19 cellular contexts compared by ENCODE assay signal in genomic region chr1:103942029-103942428, GRCh38.
DNase-seq lines count a peak whose midpoint lies in the region; ATAC-seq and TF ChIP-seq lines count a peak whose summit lies in the region.
"Had no signal": no experiment of that assay in that cellular context is flagged by ENCODE, and none has a peak within 500 bp of the region (broad histone marks: within the 10 kb centered on the region; RNA-seq: fewer than 3 reads in every experiment).

No MANE protein-coding gene starts in this region.

- H3K27me3 Mint-ChIP-seq in progenitor cell of endocrine pancreas = no peaks in the 10 kb centered on the region
- H3K27me3 Mint-ChIP-seq: CD4-positive, alpha-beta T cell had no signal

- no peaks in the 10 kb centered on the region for H4K20me1 ChIP-seq in PC-3 (ENCODE audit: low read length)

- H3K9me3 Mint-ChIP-seq in progenitor cell of endocrine pancreas (ENCODE audit: low read depth) = no peaks in the 10 kb centered on the region
- H3K9me3 Mint-ChIP-seq: CD4-positive, alpha-beta T cell; IgD-negative memory B cell had no signal

- TF ChIP-seq POLR2A in lower leg skin (IDR thresholded peaks at IDR 0.05) = no peak

- no peak overlapping the region for H3K27ac ChIP-seq in PC-3 (ENCODE audit: low read length)
- H3K27ac ChIP-seq: 22Rv1, A549, C4-2B, GM23248 had no signal

- DNase-seq in DMS53 (lab: John Stamatoyannopoulos, UW) = peak; percentile 27
- no peak for DNase-seq in DMS53 treated with DMSO at 0.1 percent for 48 hours (lab: John Stamatoyannopoulos, UW; ENCODE audit: unreplicated experiment)
- peak; percentile 69 for DNase-seq in NCI-H69 (lab: John Stamatoyannopoulos, UW)
- DNase-seq in iPS DF 19.7 (ENCODE audit: low read depth, low spot score) = peak; percentile 23
- DNase-seq in progenitor cell of endocrine pancreas (ENCODE audit: low spot score, unreplicated experiment) = no peak
- no peak for DNase-seq in PC-3
- no peak for DNase-seq in NCI-H345 treated with DMSO at 0.1 percent for 48 hours (lab: John Stamatoyannopoulos, UW; ENCODE audit: unreplicated experiment)
- DNase-seq in lower leg skin (ENCODE audit: low spot score in 2 of 2) = no peak
- DNase-seq: AML-193; Caco-2; CD4-positive, alpha-beta T cell; GF-D8; GM23248; H9 had no signal

- intact Hi-C loops in PC-3 (cut with micrococcal nuclease) (no loop called here), lower leg skin (cut with DNase I; ENCODE audit: low total_unique reads) (no loop called here)

- CTCF ChIA-PET in PC-3 (lab: Charles Lee) = no interaction called here

- POLR2A ChIA-PET in PC-3 (lab: Charles Lee; ENCODE audit: unreplicated experiment) = no interaction called here

- WGBS in lower leg skin, 2 donors = 72 to 83% methylated on average over 1 of the region's 1 CpG

- no peak overlapping the region for H2AFZ ChIP-seq in PC-3 (ENCODE audit: low read length)
- H2AFZ ChIP-seq: GM23248 had no signal

- H3K36me3 Mint-ChIP-seq in progenitor cell of endocrine pancreas (ENCODE audit: insufficient read depth) = no peaks in the 10 kb centered on the region
- H3K36me3 Mint-ChIP-seq: IgD-negative memory B cell had no signal

- H3F3A ChIP-seq in PC-3 (ENCODE audit: low read length, unreplicated experiment) = no peaks in the 10 kb centered on the region

- H3K4me3 Mint-ChIP-seq in progenitor cell of endocrine pancreas (ENCODE audit: low read depth) = no peak overlapping the region
- H3K4me3 Mint-ChIP-seq: CD4-positive, alpha-beta T cell; H9; IgD-negative memory B cell had no signal

- H3K9me2 ChIP-seq in PC-3 (replicated peaks; ENCODE audit: low read length) = no peaks in the 10 kb centered on the region

- peak overlapping the region; percentile 19 for H3K27ac Mint-ChIP-seq in progenitor cell of endocrine pancreas
- H3K27ac Mint-ChIP-seq: CD4-positive, alpha-beta T cell; H9; IgD-negative memory B cell had no signal

- H3K36me3 ChIP-seq in PC-3 (ENCODE audit: low read depth, low read length) = no peaks in the 10 kb centered on the region

- no peak for ATAC-seq in PC-3
- ATAC-seq: A549, HepG2 had no signal

- H3K4me1 ChIP-seq in PC-3 (ENCODE audit: insufficient read depth, low read length) = no peaks in the 10 kb centered on the region
- H3K4me1 ChIP-seq: A549, Caco-2 had no signal

- H3K27me3 ChIP-seq in PC-3 (ENCODE audit: low read length) = peaks cover 19% of the 10 kb centered on the region; the same call in 1 of the 2 replicates

- no TSS peak for BruUV-seq in PC-3 (replicated peaks; lab: Mats Ljungman, UMichigan)

- H3K4me2 ChIP-seq in PC-3 (ENCODE audit: low read length) = no peak overlapping the region
- H3K4me2 ChIP-seq: A549 had no signal

- no peaks in the 10 kb centered on the region for H3K9me3 ChIP-seq in PC-3 (ENCODE audit: low read length)
- H3K9me3 ChIP-seq: A549, Caco-2 had no signal

- peaks cover 25% of the 10 kb centered on the region for H3K4me1 Mint-ChIP-seq in progenitor cell of endocrine pancreas (ENCODE audit: low read depth)

- H3K4me3 ChIP-seq in PC-3 (ENCODE audit: low read length) = no peak overlapping the region
- no peak overlapping the region for H3K4me3 ChIP-seq in lower leg skin (ENCODE audit: low read depth, poor library complexity, severe bottlenecking)
- H3K4me3 ChIP-seq: A549, GM23248 had no signal

- TF ChIP-seq CTCF in progenitor cell of endocrine pancreas (IDR thresholded peaks at IDR 0.05; ENCODE audit: unreplicated experiment) = no peak
- TF ChIP-seq CTCF in PC-3 (conservative IDR thresholded peaks at IDR 0.05; ENCODE audit: low read depth, low read length) = no peak
- TF ChIP-seq CTCF in lower leg skin (IDR thresholded peaks at IDR 0.05) = no peak

- no peaks in the 10 kb centered on the region for H3K79me2 ChIP-seq in PC-3 (ENCODE audit: low read length)

- H3K9ac ChIP-seq in PC-3 (ENCODE audit: low read length) = no peak overlapping the region
- H3K9ac ChIP-seq: GM23248 had no signal

Comparison
In these comparisons a context has a peak if more than half of its experiments do, and no peak if none do; other contexts are left out.
1. DNase-seq: peak in DMS53 (single experiment), NCI-H69 (single experiment) and iPS DF 19.7 (single experiment); none in DMS53 treated with DMSO at 0.1 percent for 48 hours (single experiment), progenitor cell of endocrine pancreas (single experiment), PC-3 (single experiment), NCI-H345 treated with DMSO at 0.1 percent for 48 hours (single experiment) and lower leg skin (0 of 2).